ENCODE assay signal across 1 cellular context in genomic region chr2:241854342-241855244, GRCh38.
TF ChIP-seq lines count a peak whose summit lies in the region.

No MANE protein-coding gene starts in this region.

TF ChIP-seq in HepG2, 621 proteins besides CTCF, POLR2A, EP300 and RAD21:
- TF ChIP-seq NONO (IDR thresholded peaks at IDR 0.05): no peak
- no peak for TF ChIP-seq NONO (CRISPR knock-in tag; conservative IDR thresholded peaks at IDR 0.05)
- no peak for TF ChIP-seq SP5 (CRISPR knock-in tag; IDR thresholded peaks at IDR 0.05; ENCODE audit: borderline replicate concordance, low read depth)
- peak; percentile 17; the same call in 1 of the 2 replicates for TF ChIP-seq ZNF225 (CRISPR knock-in tag; IDR thresholded peaks at IDR 0.05)
- no peak for TF ChIP-seq ZNF644 (CRISPR knock-in tag; IDR thresholded peaks at IDR 0.05; ENCODE audit: low read depth)
- TF ChIP-seq SUZ12 (IDR thresholded peaks at IDR 0.05; ENCODE audit: low read depth, low read length): no peak
- peak; percentile 59 for TF ChIP-seq SOX5 (CRISPR knock-in tag; IDR thresholded peaks at IDR 0.05; ENCODE audit: borderline replicate concordance)
- TF ChIP-seq POGZ (CRISPR knock-in tag; IDR thresholded peaks at IDR 0.05): no peak
- no peak for TF ChIP-seq SOX13 (IDR thresholded peaks at IDR 0.05)
- TF ChIP-seq SOX13 (CRISPR knock-in tag; conservative IDR thresholded peaks at IDR 0.05 in 1 of 2, IDR thresholded peaks at IDR 0.05 in 1 of 2): peak in 1 of 2 experiments; percentile 78; a peak in 2 of 4 replicates
- no peak for TF ChIP-seq EZH2 (conservative IDR thresholded peaks at IDR 0.05; ENCODE audit: low read depth, low read length)
- no peak for TF ChIP-seq ZNF224 (CRISPR knock-in tag; IDR thresholded peaks at IDR 0.05)
- 0 out of 2 replicates have a peak, but pooled peaks have one; percentile 42 for TF ChIP-seq ZNF446 (CRISPR knock-in tag; IDR thresholded peaks at IDR 0.05)
- TF ChIP-seq FOXA1 (IDR thresholded peaks at IDR 0.05): no peak
- no peak for TF ChIP-seq FOXA1 (CRISPR knock-in tag; IDR thresholded peaks at IDR 0.05)
- no peak for TF ChIP-seq KAT7 (CRISPR knock-in tag; IDR thresholded peaks at IDR 0.05; ENCODE audit: borderline replicate concordance)
TF ChIP-seq in HepG2: peak in this region for 4.
